Comparison of ENCODE assay signal across 1 cellular context in the genomic region with DNA sequence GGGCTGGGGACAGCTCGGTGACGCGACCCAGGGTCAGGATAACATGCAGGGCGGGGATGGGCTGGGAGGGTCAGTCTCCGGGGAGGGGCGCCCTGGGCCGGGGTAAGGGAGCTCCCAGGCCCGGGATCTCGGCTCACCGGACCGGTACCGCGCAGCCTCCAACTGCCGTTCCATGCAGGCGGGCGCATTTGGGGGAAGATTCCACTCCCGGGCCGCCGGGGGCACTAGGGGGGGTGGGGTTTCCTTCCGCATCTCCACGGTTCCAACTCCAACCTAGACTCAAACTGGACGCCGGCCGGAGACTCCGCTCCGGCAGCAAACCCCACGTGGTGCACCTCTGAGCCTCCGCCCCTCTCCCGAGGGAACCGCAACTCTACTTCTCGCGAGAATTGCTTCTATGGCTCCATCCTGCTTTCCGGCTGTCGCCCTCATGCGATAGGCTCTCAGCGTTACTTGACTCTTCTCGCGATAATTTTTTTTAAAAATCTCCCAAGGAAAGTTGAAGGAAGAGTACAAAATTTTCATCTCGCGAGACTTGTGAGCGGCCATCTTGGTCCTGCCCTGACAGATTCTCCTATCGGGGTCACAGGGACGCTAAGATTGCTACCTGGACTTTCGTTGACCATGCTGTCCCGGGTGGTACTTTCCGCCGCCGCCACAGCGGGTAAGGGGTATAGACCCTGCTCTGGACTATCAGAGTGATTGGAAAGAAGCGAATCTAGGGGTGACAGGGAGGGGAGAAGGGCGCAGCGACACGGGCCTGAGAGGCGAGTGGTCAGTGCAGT.
TF ChIP-seq lines count a peak whose summit lies in the region.

A gene with protein sequence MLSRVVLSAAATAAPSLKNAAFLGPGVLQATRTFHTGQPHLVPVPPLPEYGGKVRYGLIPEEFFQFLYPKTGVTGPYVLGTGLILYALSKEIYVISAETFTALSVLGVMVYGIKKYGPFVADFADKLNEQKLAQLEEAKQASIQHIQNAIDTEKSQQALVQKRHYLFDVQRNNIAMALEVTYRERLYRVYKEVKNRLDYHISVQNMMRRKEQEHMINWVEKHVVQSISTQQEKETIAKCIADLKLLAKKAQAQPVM (plus strand): TSS at position 547 of the 785 bp plus-strand sequence. CDS start 78 bp downstream, at position 625.
A gene (minus strand): TSS at position 339 of the 785 bp plus-strand sequence. CDS start 87 bp downstream, at position 252.

TF ChIP-seq in HepG2, 621 proteins besides CTCF, POLR2A, EP300 and RAD21 (continued from another document and continues in another):
- TF ChIP-seq ZNF788 (CRISPR knock-in tag; IDR thresholded peaks at IDR 0.05; ENCODE audit: borderline replicate concordance) (no peak), ZNF781 (CRISPR knock-in tag; IDR thresholded peaks at IDR 0.05; ENCODE audit: borderline replicate concordance, not compliant biosample characterization) (no peak), SCMH1 (CRISPR knock-in tag; IDR thresholded peaks at IDR 0.05; ENCODE audit: borderline replicate concordance) (no peak), CCDC6 (CRISPR knock-in tag; IDR thresholded peaks at IDR 0.05) (peak; percentile 34; the same call in 1 of the 2 replicates), SRSF9 (IDR thresholded peaks at IDR 0.05; ENCODE audit: borderline replicate concordance, insufficient read depth, low read depth, low read length, poor library complexity, severe bottlenecking) (no peak), ZNF773 (CRISPR knock-in tag; IDR thresholded peaks at IDR 0.05; ENCODE audit: borderline replicate concordance) (no peak), ZNF724P (CRISPR knock-in tag; IDR thresholded peaks at IDR 0.05; ENCODE audit: borderline replicate concordance) (no peak), TP53 (CRISPR knock-in tag; conservative IDR thresholded peaks at IDR 0.05) (no peak), FOXC1 (CRISPR knock-in tag; IDR thresholded peaks at IDR 0.05; ENCODE audit: borderline replicate concordance) (no peak), NR2F1 (CRISPR knock-in tag; IDR thresholded peaks at IDR 0.05) (no peak), ZNF614 (CRISPR knock-in tag; IDR thresholded peaks at IDR 0.05; ENCODE audit: borderline replicate concordance) (no peak), RARG (CRISPR knock-in tag; IDR thresholded peaks at IDR 0.05; ENCODE audit: low read depth) (no peak), ZNF557 (CRISPR knock-in tag; IDR thresholded peaks at IDR 0.05) (no peak), NFE2L1 (CRISPR knock-in tag; IDR thresholded peaks at IDR 0.05; ENCODE audit: borderline replicate concordance) (no peak), ZNF317 (CRISPR knock-in tag; IDR thresholded peaks at IDR 0.05) (no peak), SPEN (CRISPR knock-in tag; IDR thresholded peaks at IDR 0.05; ENCODE audit: low read depth) (peak; percentile 57; the same call in 1 of the 2 replicates), PCBP2 (optimal IDR thresholded peaks at IDR 0.05; ENCODE audit: low read depth, low read length, poor library complexity, severe bottlenecking) (no peak), ZNF136 (CRISPR knock-in tag; IDR thresholded peaks at IDR 0.05; ENCODE audit: low read depth) (no peak), MAFG (CRISPR knock-in tag; IDR thresholded peaks at IDR 0.05) (no peak), SIN3B (IDR thresholded peaks at IDR 0.05; ENCODE audit: low read length) (no peak; the same call in 1 of the 2 replicates), ZNF367 (CRISPR knock-in tag; IDR thresholded peaks at IDR 0.05; ENCODE audit: borderline replicate concordance) (no peak), KMT2A (CRISPR knock-in tag; IDR thresholded peaks at IDR 0.05) (peak; percentile 86; the same call in 1 of the 2 replicates), ARNT2 (CRISPR knock-in tag; IDR thresholded peaks at IDR 0.05; ENCODE audit: low read depth) (peak; percentile 19; the same call in 1 of the 2 replicates), SOX6 (IDR thresholded peaks at IDR 0.05) (no peak), SOX6 (CRISPR knock-in tag; IDR thresholded peaks at IDR 0.05) (no peak; the same call in 1 of the 2 replicates), NR2F6 (IDR thresholded peaks at IDR 0.05) (no peak), NR2F6 (CRISPR knock-in tag; IDR thresholded peaks at IDR 0.05) (peak; percentile 50; the same call in 1 of the 2 replicates), NFATC3 (CRISPR knock-in tag; IDR thresholded peaks at IDR 0.05) (no peak), ZNF605 (CRISPR knock-in tag; IDR thresholded peaks at IDR 0.05) (peak; percentile 38; the same call in 1 of the 2 replicates), ZFP1 (CRISPR knock-in tag; IDR thresholded peaks at IDR 0.05) (no peak; the same call in 1 of the 2 replicates), ZNF747 (CRISPR knock-in tag; IDR thresholded peaks at IDR 0.05; ENCODE audit: borderline replicate concordance) (no peak), GZF1 (CRISPR knock-in tag; IDR thresholded peaks at IDR 0.05) (0 out of 2 replicates have a peak, but pooled peaks have one; percentile 35), ZFP82 (CRISPR knock-in tag; IDR thresholded peaks at IDR 0.05; ENCODE audit: borderline replicate concordance) (no peak), ONECUT2 (CRISPR knock-in tag; IDR thresholded peaks at IDR 0.05) (no peak), ZNF569 (CRISPR knock-in tag; IDR thresholded peaks at IDR 0.05; ENCODE audit: borderline replicate concordance) (no peak), REL (CRISPR knock-in tag; conservative IDR thresholded peaks at IDR 0.05) (no peak), KLF16 (CRISPR knock-in tag; IDR thresholded peaks at IDR 0.05) (peak in 1 of 2 experiments; percentile 82; a peak in 2 of 4 replicates), ZNF749 (CRISPR knock-in tag; IDR thresholded peaks at IDR 0.05; ENCODE audit: borderline replicate concordance) (no peak), ZSCAN12 (CRISPR knock-in tag; IDR thresholded peaks at IDR 0.05) (no peak), ZFP37 (CRISPR knock-in tag; IDR thresholded peaks at IDR 0.05; ENCODE audit: borderline replicate concordance) (no peak), ERF (CRISPR knock-in tag; IDR thresholded peaks at IDR 0.05) (no peak), ZNF891 (CRISPR knock-in tag; IDR thresholded peaks at IDR 0.05) (no peak), ZNF552 (CRISPR knock-in tag; IDR thresholded peaks at IDR 0.05; ENCODE audit: borderline replicate concordance) (no peak), ATRX (CRISPR knock-in tag; IDR thresholded peaks at IDR 0.05; ENCODE audit: borderline replicate concordance) (no peak)
- TF ChIP-seq, protein P1, sequence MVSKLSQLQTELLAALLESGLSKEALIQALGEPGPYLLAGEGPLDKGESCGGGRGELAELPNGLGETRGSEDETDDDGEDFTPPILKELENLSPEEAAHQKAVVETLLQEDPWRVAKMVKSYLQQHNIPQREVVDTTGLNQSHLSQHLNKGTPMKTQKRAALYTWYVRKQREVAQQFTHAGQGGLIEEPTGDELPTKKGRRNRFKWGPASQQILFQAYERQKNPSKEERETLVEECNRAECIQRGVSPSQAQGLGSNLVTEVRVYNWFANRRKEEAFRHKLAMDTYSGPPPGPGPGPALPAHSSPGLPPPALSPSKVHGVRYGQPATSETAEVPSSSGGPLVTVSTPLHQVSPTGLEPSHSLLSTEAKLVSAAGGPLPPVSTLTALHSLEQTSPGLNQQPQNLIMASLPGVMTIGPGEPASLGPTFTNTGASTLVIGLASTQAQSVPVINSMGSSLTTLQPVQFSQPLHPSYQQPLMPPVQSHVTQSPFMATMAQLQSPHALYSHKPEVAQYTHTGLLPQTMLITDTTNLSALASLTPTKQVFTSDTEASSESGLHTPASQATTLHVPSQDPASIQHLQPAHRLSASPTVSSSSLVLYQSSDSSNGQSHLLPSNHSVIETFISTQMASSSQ (IDR thresholded peaks at IDR 0.05; ENCODE audit: low read depth): no peak
- TF ChIP-seq, protein P1 (CRISPR knock-in tag; IDR thresholded peaks at IDR 0.05; ENCODE audit: borderline replicate concordance): no peak
- TF ChIP-seq, protein P2, sequence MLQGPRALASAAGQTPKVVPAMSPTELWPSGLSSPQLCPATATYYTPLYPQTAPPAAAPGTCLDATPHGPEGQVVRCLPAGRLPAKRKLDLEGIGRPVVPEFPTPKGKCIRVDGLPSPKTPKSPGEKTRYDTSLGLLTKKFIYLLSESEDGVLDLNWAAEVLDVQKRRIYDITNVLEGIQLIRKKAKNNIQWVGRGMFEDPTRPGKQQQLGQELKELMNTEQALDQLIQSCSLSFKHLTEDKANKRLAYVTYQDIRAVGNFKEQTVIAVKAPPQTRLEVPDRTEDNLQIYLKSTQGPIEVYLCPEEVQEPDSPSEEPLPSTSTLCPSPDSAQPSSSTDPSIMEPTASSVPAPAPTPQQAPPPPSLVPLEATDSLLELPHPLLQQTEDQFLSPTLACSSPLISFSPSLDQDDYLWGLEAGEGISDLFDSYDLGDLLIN (CRISPR knock-in tag; IDR thresholded peaks at IDR 0.05; ENCODE audit: borderline replicate concordance): no peak
- TF ChIP-seq, protein P3, sequence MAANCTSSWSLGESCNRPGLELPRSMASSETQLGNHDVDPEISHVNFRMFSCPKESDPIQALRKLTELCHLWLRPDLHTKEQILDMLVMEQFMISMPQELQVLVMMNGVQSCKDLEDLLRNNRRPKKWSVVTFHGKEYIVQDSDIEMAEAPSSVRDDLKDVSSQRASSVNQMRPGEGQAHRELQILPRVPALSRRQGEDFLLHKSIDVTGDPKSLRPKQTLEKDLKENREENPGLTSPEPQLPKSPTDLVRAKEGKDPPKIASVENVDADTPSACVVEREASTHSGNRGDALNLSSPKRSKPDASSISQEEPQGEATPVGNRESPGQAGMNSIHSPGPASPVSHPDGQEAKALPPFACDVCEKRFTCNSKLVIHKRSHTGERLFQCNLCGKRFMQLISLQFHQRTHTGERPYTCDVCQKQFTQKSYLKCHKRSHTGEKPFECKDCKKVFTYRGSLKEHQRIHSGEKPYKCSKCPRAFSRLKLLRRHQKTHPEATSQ (CRISPR knock-in tag; IDR thresholded peaks at IDR 0.05; ENCODE audit: borderline replicate concordance): no peak
- TF ChIP-seq, protein P4, sequence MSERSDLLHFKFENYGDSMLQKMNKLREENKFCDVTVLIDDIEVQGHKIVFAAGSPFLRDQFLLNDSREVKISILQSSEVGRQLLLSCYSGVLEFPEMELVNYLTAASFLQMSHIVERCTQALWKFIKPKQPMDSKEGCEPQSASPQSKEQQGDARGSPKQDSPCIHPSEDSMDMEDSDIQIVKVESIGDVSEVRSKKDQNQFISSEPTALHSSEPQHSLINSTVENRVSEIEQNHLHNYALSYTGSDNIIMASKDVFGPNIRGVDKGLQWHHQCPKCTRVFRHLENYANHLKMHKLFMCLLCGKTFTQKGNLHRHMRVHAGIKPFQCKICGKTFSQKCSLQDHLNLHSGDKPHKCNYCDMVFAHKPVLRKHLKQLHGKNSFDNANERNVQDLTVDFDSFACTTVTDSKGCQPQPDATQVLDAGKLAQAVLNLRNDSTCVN (CRISPR knock-in tag; IDR thresholded peaks at IDR 0.05; ENCODE audit: borderline replicate concordance): peak; percentile 70; the same call in 1 of the 2 replicates
- TF ChIP-seq, protein P5, sequence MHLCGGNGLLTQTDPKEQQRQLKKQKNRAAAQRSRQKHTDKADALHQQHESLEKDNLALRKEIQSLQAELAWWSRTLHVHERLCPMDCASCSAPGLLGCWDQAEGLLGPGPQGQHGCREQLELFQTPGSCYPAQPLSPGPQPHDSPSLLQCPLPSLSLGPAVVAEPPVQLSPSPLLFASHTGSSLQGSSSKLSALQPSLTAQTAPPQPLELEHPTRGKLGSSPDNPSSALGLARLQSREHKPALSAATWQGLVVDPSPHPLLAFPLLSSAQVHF (CRISPR knock-in tag; IDR thresholded peaks at IDR 0.05): no peak
- TF ChIP-seq, protein P6, sequence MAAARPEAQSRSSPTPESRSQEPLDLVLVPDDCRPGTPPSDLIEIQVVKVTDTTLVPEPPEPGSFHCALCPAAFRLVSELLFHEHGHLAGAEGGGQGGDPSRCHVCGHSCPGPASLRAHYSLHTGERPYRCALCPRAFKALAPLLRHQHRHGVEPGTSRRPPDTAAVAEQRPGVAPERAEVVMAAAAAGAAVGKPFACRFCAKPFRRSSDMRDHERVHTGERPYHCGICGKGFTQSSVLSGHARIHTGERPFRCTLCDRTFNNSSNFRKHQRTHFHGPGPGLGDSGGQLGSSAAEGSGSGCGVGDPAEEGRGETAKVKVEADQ (CRISPR knock-in tag; IDR thresholded peaks at IDR 0.05; ENCODE audit: borderline replicate concordance): no peak
- TF ChIP-seq, protein P7, sequence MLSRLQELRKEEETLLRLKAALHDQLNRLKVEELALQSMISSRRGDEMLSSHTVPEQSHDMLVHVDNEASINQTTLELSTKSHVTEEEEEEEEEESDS (CRISPR knock-in tag; IDR thresholded peaks at IDR 0.05; ENCODE audit: borderline replicate concordance): no peak
- TF ChIP-seq, protein P8, sequence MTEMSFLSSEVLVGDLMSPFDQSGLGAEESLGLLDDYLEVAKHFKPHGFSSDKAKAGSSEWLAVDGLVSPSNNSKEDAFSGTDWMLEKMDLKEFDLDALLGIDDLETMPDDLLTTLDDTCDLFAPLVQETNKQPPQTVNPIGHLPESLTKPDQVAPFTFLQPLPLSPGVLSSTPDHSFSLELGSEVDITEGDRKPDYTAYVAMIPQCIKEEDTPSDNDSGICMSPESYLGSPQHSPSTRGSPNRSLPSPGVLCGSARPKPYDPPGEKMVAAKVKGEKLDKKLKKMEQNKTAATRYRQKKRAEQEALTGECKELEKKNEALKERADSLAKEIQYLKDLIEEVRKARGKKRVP (CRISPR knock-in tag; IDR thresholded peaks at IDR 0.05): 0 out of 4 replicates have a peak, but pooled peaks of 1 of the 2 experiments have one; percentile 27
